In the genomic region with DNA sequence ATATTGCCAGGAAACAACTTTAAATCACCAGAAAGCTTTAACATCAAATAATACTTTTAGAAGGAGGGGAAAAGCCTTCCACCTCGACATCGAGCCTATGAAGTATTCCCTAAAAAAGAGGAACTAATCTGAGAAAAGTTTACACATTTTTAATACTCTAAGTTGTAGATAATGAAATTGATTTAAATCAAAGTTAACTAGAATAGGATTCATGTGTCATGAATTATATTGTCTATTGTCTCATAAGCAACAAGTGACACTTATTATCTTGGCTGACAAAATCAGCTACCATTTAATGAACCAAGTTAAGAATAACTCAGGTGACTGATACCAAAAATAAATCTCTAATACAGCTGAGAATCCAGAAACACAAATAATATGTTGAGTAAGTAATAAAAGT, we compare ENCODE assay signal across 6 cellular contexts.
"Had no signal": no experiment of that assay in that cellular context is flagged by ENCODE, and none has a peak within 500 bp of the region (broad histone marks: within the 10 kb centered on the region; RNA-seq: fewer than 3 reads in every experiment).

No MANE protein-coding gene starts in this region.

- DNase-seq: IMR-90, KBM-7, KG1 had no signal

- FAIRE-seq: HepG2, HTR-8/SVneo had no signal

- H3K27ac ChIP-seq: HL-60 had no signal

- ATAC-seq: HepG2 had no signal
